1 cellular context compared by ENCODE assay signal in the genomic region with DNA sequence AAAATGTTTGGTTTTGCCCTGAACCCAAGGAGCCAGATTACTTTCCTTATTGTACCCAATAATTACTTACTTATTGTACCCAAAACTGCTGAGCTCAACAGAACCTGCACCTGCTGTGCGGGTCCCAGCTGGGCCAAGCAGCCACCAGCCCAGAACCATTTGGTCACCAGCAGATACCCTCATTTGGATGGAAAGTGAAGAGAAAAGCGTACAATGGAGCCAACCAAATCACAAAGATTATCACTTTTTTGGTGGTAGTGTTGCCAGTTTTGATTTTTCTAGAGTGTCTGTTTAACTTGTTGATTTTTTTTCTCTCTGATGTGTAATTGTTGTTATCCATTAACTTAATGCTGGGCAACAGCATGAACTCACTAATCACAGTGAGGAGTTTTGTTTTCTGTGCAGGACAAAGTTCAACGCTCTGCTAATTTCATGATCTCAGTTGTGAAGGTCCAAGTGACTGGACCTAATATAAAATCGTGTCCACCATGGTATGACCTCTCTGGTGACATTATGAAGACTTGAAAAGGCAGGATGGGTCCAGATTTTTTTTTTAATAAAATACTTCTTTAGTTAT.
TF ChIP-seq lines count a peak whose summit lies in the region.

No MANE protein-coding gene starts in this region.

TF ChIP-seq in HepG2, 621 proteins besides CTCF, POLR2A, EP300 and RAD21 (continued from another document and continues in another):
- TF ChIP-seq, protein P1, sequence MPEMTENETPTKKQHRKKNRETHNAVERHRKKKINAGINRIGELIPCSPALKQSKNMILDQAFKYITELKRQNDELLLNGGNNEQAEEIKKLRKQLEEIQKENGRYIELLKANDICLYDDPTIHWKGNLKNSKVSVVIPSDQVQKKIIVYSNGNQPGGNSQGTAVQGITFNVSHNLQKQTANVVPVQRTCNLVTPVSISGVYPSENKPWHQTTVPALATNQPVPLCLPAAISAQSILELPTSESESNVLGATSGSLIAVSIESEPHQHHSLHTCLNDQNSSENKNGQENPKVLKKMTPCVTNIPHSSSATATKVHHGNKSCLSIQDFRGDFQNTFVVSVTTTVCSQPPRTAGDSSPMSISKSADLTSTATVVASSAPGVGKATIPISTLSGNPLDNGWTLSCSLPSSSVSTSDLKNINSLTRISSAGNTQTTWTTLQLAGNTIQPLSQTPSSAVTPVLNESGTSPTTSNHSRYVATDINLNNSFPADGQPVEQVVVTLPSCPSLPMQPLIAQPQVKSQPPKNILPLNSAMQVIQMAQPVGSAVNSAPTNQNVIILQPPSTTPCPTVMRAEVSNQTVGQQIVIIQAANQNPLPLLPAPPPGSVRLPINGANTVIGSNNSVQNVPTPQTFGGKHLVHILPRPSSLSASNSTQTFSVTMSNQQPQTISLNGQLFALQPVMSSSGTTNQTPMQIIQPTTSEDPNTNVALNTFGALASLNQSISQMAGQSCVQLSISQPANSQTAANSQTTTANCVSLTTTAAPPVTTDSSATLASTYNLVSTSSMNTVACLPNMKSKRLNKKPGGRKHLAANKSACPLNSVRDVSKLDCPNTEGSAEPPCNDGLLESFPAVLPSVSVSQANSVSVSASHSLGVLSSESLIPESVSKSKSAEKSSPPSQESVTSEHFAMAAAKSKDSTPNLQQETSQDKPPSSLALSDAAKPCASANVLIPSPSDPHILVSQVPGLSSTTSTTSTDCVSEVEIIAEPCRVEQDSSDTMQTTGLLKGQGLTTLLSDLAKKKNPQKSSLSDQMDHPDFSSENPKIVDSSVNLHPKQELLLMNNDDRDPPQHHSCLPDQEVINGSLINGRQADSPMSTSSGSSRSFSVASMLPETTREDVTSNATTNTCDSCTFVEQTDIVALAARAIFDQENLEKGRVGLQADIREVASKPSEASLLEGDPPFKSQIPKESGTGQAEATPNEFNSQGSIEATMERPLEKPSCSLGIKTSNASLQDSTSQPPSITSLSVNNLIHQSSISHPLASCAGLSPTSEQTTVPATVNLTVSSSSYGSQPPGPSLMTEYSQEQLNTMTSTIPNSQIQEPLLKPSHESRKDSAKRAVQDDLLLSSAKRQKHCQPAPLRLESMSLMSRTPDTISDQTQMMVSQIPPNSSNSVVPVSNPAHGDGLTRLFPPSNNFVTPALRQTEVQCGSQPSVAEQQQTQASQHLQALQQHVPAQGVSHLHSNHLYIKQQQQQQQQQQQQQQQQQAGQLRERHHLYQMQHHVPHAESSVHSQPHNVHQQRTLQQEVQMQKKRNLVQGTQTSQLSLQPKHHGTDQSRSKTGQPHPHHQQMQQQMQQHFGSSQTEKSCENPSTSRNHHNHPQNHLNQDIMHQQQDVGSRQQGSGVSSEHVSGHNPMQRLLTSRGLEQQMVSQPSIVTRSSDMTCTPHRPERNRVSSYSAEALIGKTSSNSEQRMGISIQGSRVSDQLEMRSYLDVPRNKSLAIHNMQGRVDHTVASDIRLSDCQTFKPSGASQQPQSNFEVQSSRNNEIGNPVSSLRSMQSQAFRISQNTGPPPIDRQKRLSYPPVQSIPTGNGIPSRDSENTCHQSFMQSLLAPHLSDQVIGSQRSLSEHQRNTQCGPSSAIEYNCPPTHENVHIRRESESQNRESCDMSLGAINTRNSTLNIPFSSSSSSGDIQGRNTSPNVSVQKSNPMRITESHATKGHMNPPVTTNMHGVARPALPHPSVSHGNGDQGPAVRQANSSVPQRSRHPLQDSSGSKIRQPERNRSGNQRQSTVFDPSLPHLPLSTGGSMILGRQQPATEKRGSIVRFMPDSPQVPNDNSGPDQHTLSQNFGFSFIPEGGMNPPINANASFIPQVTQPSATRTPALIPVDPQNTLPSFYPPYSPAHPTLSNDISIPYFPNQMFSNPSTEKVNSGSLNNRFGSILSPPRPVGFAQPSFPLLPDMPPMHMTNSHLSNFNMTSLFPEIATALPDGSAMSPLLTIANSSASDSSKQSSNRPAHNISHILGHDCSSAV (CRISPR knock-in tag; IDR thresholded peaks at IDR 0.05; ENCODE audit: borderline replicate concordance), result no peak
- TF ChIP-seq ZSCAN9 (CRISPR knock-in tag; IDR thresholded peaks at IDR 0.05; ENCODE audit: borderline replicate concordance) (no peak), FOSL1 (CRISPR knock-in tag; IDR thresholded peaks at IDR 0.05; ENCODE audit: borderline replicate concordance) (no peak), ZC3H13 (CRISPR knock-in tag; IDR thresholded peaks at IDR 0.05) (no peak), CHD4 (IDR thresholded peaks at IDR 0.05; ENCODE audit: borderline replicate concordance, low read length) (0 out of 2 replicates have a peak, but pooled peaks have one; percentile 44), ASH2L (IDR thresholded peaks at IDR 0.05; ENCODE audit: insufficient read length, low read depth, low read length) (peak; percentile 91), JUND (CRISPR knock-in tag; IDR thresholded peaks at IDR 0.05) (no peak), ATF1 (CRISPR knock-in tag; IDR thresholded peaks at IDR 0.05) (no peak), ZNF530 (CRISPR knock-in tag; IDR thresholded peaks at IDR 0.05; ENCODE audit: low read depth) (no peak), AHR (CRISPR knock-in tag; IDR thresholded peaks at IDR 0.05) (no peak), MAFF (IDR thresholded peaks at IDR 0.05; ENCODE audit: low read depth, low read length) (peak; percentile 95), ZC3H4 (CRISPR knock-in tag; IDR thresholded peaks at IDR 0.05; ENCODE audit: borderline replicate concordance) (no peak), ZNF431 (CRISPR knock-in tag; IDR thresholded peaks at IDR 0.05; ENCODE audit: borderline replicate concordance, low read depth) (no peak), FOXC1 (CRISPR knock-in tag; IDR thresholded peaks at IDR 0.05; ENCODE audit: borderline replicate concordance) (no peak), ZNF614 (CRISPR knock-in tag; IDR thresholded peaks at IDR 0.05; ENCODE audit: borderline replicate concordance) (no peak), SNRNP70 (IDR thresholded peaks at IDR 0.05; ENCODE audit: low read depth, low read length) (no peak), POGZ (CRISPR knock-in tag; IDR thresholded peaks at IDR 0.05) (no peak), SCMH1 (CRISPR knock-in tag; IDR thresholded peaks at IDR 0.05; ENCODE audit: borderline replicate concordance) (no peak), SYNCRIP (IDR thresholded peaks at IDR 0.05; ENCODE audit: insufficient read depth, low read depth, low read length) (no peak), ZNF557 (CRISPR knock-in tag; IDR thresholded peaks at IDR 0.05) (no peak), HNRNPH1 (optimal IDR thresholded peaks at IDR 0.05; ENCODE audit: low read depth, low read length) (no peak), MIER2 (CRISPR knock-in tag; IDR thresholded peaks at IDR 0.05) (no peak), ZNF510 (CRISPR knock-in tag; IDR thresholded peaks at IDR 0.05; ENCODE audit: low read depth) (no peak), ZSCAN12 (CRISPR knock-in tag; IDR thresholded peaks at IDR 0.05) (no peak), ZNF562 (CRISPR knock-in tag; IDR thresholded peaks at IDR 0.05; ENCODE audit: borderline replicate concordance) (no peak), ZNF607 (CRISPR knock-in tag; IDR thresholded peaks at IDR 0.05; ENCODE audit: borderline replicate concordance) (no peak), NCOR1 (IDR thresholded peaks at IDR 0.05; ENCODE audit: borderline replicate concordance, low read length) (peak; percentile 86; the same call in 1 of the 2 replicates), HES4 (CRISPR knock-in tag; IDR thresholded peaks at IDR 0.05; ENCODE audit: borderline replicate concordance) (no peak), CREM (IDR thresholded peaks at IDR 0.05) (peak; percentile 47; the same call in 1 of the 2 replicates), CREM (CRISPR knock-in tag; IDR thresholded peaks at IDR 0.05) (no peak), RELA (CRISPR knock-in tag; IDR thresholded peaks at IDR 0.05) (no peak), KAT8 (CRISPR knock-in tag; IDR thresholded peaks at IDR 0.05) (no peak), HIVEP1 (CRISPR knock-in tag; IDR thresholded peaks at IDR 0.05) (no peak)
- TF ChIP-seq, protein P2, sequence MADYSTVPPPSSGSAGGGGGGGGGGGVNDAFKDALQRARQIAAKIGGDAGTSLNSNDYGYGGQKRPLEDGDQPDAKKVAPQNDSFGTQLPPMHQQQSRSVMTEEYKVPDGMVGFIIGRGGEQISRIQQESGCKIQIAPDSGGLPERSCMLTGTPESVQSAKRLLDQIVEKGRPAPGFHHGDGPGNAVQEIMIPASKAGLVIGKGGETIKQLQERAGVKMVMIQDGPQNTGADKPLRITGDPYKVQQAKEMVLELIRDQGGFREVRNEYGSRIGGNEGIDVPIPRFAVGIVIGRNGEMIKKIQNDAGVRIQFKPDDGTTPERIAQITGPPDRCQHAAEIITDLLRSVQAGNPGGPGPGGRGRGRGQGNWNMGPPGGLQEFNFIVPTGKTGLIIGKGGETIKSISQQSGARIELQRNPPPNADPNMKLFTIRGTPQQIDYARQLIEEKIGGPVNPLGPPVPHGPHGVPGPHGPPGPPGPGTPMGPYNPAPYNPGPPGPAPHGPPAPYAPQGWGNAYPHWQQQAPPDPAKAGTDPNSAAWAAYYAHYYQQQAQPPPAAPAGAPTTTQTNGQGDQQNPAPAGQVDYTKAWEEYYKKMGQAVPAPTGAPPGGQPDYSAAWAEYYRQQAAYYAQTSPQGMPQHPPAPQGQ (CRISPR knock-in tag; IDR thresholded peaks at IDR 0.05; ENCODE audit: borderline replicate concordance), result no peak
- TF ChIP-seq, protein P3, sequence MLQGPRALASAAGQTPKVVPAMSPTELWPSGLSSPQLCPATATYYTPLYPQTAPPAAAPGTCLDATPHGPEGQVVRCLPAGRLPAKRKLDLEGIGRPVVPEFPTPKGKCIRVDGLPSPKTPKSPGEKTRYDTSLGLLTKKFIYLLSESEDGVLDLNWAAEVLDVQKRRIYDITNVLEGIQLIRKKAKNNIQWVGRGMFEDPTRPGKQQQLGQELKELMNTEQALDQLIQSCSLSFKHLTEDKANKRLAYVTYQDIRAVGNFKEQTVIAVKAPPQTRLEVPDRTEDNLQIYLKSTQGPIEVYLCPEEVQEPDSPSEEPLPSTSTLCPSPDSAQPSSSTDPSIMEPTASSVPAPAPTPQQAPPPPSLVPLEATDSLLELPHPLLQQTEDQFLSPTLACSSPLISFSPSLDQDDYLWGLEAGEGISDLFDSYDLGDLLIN (CRISPR knock-in tag; IDR thresholded peaks at IDR 0.05; ENCODE audit: borderline replicate concordance), result no peak
- TF ChIP-seq, protein P4, sequence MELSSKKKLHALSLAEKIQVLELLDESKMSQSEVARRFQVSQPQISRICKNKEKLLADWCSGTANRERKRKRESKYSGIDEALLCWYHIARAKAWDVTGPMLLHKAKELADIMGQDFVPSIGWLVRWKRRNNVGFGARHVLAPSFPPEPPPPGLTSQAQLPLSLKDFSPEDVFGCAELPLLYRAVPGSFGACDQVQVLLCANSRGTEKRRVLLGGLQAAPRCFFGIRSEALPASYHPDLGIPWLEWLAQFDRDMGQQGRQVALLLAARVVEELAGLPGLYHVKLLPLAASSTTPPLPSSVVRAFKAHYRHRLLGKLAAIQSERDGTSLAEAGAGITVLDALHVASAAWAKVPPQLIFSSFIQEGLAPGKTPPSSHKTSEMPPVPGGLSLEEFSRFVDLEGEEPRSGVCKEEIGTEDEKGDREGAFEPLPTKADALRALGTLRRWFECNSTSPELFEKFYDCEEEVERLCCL (CRISPR knock-in tag; IDR thresholded peaks at IDR 0.05; ENCODE audit: borderline replicate concordance), result no peak
- TF ChIP-seq, protein P5, sequence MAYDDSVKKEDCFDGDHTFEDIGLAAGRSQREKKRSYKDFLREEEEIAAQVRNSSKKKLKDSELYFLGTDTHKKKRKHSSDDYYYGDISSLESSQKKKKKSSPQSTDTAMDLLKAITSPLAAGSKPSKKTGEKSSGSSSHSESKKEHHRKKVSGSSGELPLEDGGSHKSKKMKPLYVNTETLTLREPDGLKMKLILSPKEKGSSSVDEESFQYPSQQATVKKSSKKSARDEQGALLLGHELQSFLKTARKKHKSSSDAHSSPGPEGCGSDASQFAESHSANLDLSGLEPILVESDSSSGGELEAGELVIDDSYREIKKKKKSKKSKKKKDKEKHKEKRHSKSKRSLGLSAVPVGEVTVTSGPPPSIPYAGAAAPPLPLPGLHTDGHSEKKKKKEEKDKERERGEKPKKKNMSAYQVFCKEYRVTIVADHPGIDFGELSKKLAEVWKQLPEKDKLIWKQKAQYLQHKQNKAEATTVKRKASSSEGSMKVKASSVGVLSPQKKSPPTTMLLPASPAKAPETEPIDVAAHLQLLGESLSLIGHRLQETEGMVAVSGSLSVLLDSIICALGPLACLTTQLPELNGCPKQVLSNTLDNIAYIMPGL (CRISPR knock-in tag; IDR thresholded peaks at IDR 0.05; ENCODE audit: borderline replicate concordance in 1 of 2, low read depth in 1 of 2), result no peak
- TF ChIP-seq, protein P6, sequence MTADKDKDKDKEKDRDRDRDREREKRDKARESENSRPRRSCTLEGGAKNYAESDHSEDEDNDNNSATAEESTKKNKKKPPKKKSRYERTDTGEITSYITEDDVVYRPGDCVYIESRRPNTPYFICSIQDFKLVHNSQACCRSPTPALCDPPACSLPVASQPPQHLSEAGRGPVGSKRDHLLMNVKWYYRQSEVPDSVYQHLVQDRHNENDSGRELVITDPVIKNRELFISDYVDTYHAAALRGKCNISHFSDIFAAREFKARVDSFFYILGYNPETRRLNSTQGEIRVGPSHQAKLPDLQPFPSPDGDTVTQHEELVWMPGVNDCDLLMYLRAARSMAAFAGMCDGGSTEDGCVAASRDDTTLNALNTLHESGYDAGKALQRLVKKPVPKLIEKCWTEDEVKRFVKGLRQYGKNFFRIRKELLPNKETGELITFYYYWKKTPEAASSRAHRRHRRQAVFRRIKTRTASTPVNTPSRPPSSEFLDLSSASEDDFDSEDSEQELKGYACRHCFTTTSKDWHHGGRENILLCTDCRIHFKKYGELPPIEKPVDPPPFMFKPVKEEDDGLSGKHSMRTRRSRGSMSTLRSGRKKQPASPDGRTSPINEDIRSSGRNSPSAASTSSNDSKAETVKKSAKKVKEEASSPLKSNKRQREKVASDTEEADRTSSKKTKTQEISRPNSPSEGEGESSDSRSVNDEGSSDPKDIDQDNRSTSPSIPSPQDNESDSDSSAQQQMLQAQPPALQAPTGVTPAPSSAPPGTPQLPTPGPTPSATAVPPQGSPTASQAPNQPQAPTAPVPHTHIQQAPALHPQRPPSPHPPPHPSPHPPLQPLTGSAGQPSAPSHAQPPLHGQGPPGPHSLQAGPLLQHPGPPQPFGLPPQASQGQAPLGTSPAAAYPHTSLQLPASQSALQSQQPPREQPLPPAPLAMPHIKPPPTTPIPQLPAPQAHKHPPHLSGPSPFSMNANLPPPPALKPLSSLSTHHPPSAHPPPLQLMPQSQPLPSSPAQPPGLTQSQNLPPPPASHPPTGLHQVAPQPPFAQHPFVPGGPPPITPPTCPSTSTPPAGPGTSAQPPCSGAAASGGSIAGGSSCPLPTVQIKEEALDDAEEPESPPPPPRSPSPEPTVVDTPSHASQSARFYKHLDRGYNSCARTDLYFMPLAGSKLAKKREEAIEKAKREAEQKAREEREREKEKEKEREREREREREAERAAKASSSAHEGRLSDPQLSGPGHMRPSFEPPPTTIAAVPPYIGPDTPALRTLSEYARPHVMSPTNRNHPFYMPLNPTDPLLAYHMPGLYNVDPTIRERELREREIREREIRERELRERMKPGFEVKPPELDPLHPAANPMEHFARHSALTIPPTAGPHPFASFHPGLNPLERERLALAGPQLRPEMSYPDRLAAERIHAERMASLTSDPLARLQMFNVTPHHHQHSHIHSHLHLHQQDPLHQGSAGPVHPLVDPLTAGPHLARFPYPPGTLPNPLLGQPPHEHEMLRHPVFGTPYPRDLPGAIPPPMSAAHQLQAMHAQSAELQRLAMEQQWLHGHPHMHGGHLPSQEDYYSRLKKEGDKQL (CRISPR knock-in tag; IDR thresholded peaks at IDR 0.05; ENCODE audit: low read depth), result no peak
